In the genomic region with DNA sequence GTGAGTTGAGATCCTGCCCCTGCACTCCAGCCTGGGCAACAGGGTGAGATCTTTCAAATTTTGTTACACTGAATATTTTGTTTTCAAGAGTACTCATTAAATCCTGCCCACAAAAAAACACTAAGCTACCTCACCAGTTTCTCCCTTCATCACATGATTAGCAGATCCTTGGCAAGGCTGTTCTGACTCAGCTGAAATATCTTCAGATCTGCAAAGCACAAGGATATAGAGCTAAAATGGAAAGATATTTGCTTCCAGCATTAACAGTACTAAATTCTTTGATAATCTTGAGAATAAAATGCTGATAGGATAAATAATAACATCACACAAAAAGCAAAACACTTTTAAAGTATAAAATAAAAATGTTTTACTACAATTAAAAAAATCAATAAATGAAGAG, we compare ENCODE assay signal across 15 cellular contexts. TPM values are rescaled to one million over a fixed set of nuclear protein-coding genes. Genes with fewer than 3 reads are reported as not detected.
A peak's percentile ranks its signal among the peaks of the same experiment; 100 is the strongest.
DNase-seq lines count a peak whose midpoint lies in the region; ATAC-seq and TF ChIP-seq lines count a peak whose summit lies in the region.
"Had no signal": no experiment of that assay in that cellular context is flagged by ENCODE, and none has a peak within 500 bp of the region (broad histone marks: within the 10 kb centered on the region; RNA-seq: fewer than 3 reads in every experiment).

No MANE protein-coding gene starts in this region.

- H3K27me3 Mint-ChIP-seq in activated CD8-positive, alpha-beta T cell treated with anti-CD3 and anti-CD28 coated beads for 36 hours: no peaks in the 10 kb centered on the region
- H3K27me3 Mint-ChIP-seq in activated CD8-positive, alpha-beta T cell treated with anti-CD3 and anti-CD28 coated beads, Interleukin-2, amount 10 ng/mL, durations not matched to agents 7 days and 5 days (ENCODE audit: low read depth): no peaks in the 10 kb centered on the region

- H3K4me1 Mint-ChIP-seq in activated CD8-positive, alpha-beta T cell treated with anti-CD3 and anti-CD28 coated beads for 36 hours (ENCODE audit: low read depth): no peaks in the 10 kb centered on the region
- H3K4me1 Mint-ChIP-seq in activated CD8-positive, alpha-beta T cell treated with anti-CD3 and anti-CD28 coated beads, Interleukin-2, amount 10 ng/mL, durations not matched to agents 7 days and 5 days (ENCODE audit: low read depth): no peaks in the 10 kb centered on the region

- H3K27me3 ChIP-seq in adrenal gland (no peaks in the 10 kb centered on the region), tibial nerve (no peaks in the 10 kb centered on the region)
- H3K27me3 ChIP-seq: heart right ventricle had no signal

- no peak for TF ChIP-seq POLR2A in adrenal gland (IDR thresholded peaks at IDR 0.05)
- TF ChIP-seq POLR2A in tibial nerve (IDR thresholded peaks at IDR 0.05): no peak

- DNase-seq in activated CD8-positive, alpha-beta T cell treated with anti-CD3 and anti-CD28 coated beads for 36 hours: no peak
- no peak for DNase-seq in activated CD8-positive, alpha-beta T cell treated with anti-CD3 and anti-CD28 coated beads, Interleukin-2, amount 10 ng/mL, durations not matched to agents 7 days and 5 days
- DNase-seq in adrenal gland (peak in 4 of 7 donors; percentile 28 to 52 (median 45)), fibroblast of the conjunctiva (ENCODE audit: low read depth) (peak; percentile 10), stromal cell of bone marrow (ENCODE audit: low read depth) (peak; percentile 72), tibial nerve (ENCODE audit: low spot score in 2 of 2) (no peak), C1 segment of cervical spinal cord (lab: John Stamatoyannopoulos, UW) (no peak)
- DNase-seq in stimulated activated CD4-positive, alpha-beta T cell treated with anti-CD3 and anti-CD28 coated beads, Interleukin-2, amount 100 ng/mL, for 24 hours: no peak
- DNase-seq: activated CD4-positive, alpha-beta T cell treated with anti-CD3 and anti-CD28 coated beads for 4 hours; heart right ventricle; NCI-H1092; stimulated activated CD4-positive, alpha-beta T cell treated with anti-CD3 and anti-CD28 coated beads, Interleukin-4, amount 100 ng/mL, for 1 hour; substantia nigra had no signal

- no peaks in the 10 kb centered on the region for H3K9me3 Mint-ChIP-seq in activated CD8-positive, alpha-beta T cell treated with anti-CD3 and anti-CD28 coated beads for 36 hours
- no peaks in the 10 kb centered on the region for H3K9me3 Mint-ChIP-seq in activated CD8-positive, alpha-beta T cell treated with anti-CD3 and anti-CD28 coated beads, Interleukin-2, amount 10 ng/mL, durations not matched to agents 7 days and 5 days (ENCODE audit: insufficient read depth)
- H3K9me3 Mint-ChIP-seq: activated T-helper 2 cell treated with anti-CD3 and anti-CD28 coated beads, Interferon-gamma antibody, Interleukin-2, Interleukin-4, amounts not matched to agents 10 μg/mL and 5 μg/mL and 100 μg/mL, durations not matched to agents 14 hours and 24 hours and 36 hours had no signal

- peaks cover 0 to 11% of the 10 kb centered on the region in 2 donors for H3K4me1 ChIP-seq in adrenal gland (replicated peaks in 1 of 2)
- H3K4me1 ChIP-seq in tibial nerve: peaks cover 0 to 6% (median 0%) of the 10 kb centered on the region in 4 donors

- peak overlapping the region in 1 of 5 donors; percentile 70 for H3K27ac ChIP-seq in adrenal gland
- peak overlapping the region in 2 of 4 donors; percentile 47 to 54 for H3K27ac ChIP-seq in tibial nerve
- H3K27ac ChIP-seq: heart right ventricle had no signal

- H3K4me3 Mint-ChIP-seq in activated CD8-positive, alpha-beta T cell treated with anti-CD3 and anti-CD28 coated beads for 36 hours: no peak overlapping the region
- no peak overlapping the region for H3K4me3 Mint-ChIP-seq in activated CD8-positive, alpha-beta T cell treated with anti-CD3 and anti-CD28 coated beads, Interleukin-2, amount 10 ng/mL, durations not matched to agents 7 days and 5 days

- H3K4me3 ChIP-seq in adrenal gland: no peak overlapping the region
- H3K4me3 ChIP-seq in tibial nerve: no peak overlapping the region
- H3K4me3 ChIP-seq: heart right ventricle, lung had no signal

- H3K36me3 ChIP-seq in adrenal gland (replicated peaks in 1 of 2) (peaks cover 0 to 26% of the 10 kb centered on the region in 2 donors), tibial nerve (peaks cover 0 to 42% (median 0%) of the 10 kb centered on the region in 3 donors)

- peak; percentile 20 for ATAC-seq in activated CD8-positive, alpha-beta T cell treated with anti-CD3 and anti-CD28 coated beads for 36 hours
- no peak for ATAC-seq in activated CD8-positive, alpha-beta T cell treated with anti-CD3 and anti-CD28 coated beads, Interleukin-2, amount 10 ng/mL, durations not matched to agents 7 days and 5 days
- ATAC-seq: heart right ventricle had no signal

- POLR2A ChIA-PET in activated CD8-positive, alpha-beta T cell treated with anti-CD3 and anti-CD28 coated beads for 36 hours (lab: Charles Lee): interaction anchor here (0.6 to 1.2 kb wide), 3 partner anchors 29 to 332 kb away, joined by 3 to 6 read pairs (median 3); no protein-coding TSS in a partner anchor
- POLR2A ChIA-PET in activated CD8-positive, alpha-beta T cell treated with anti-CD3 and anti-CD28 coated beads, Interleukin-2, amount 10 ng/mL, durations not matched to agents 7 days and 5 days (lab: Charles Lee): interaction anchor here (0.7 to 1.4 kb wide), 2 partner anchors 29 to 295 kb away, joined by 3 to 7 read pairs; no protein-coding TSS in a partner anchor

- H3K9me3 ChIP-seq in adrenal gland (replicated peaks in 1 of 3) (no peaks in the 10 kb centered on the region), tibial nerve (no peaks in the 10 kb centered on the region)
- H3K9me3 ChIP-seq: heart right ventricle had no signal

- CTCF ChIA-PET in activated CD8-positive, alpha-beta T cell treated with anti-CD3 and anti-CD28 coated beads for 36 hours (lab: Charles Lee): interaction anchor here (0.9 to 3.6 kb wide), 3 partner anchors 10 to 118 kb away, joined by 3 to 14 read pairs (median 4); no protein-coding TSS in a partner anchor
- CTCF ChIA-PET in activated CD8-positive, alpha-beta T cell treated with anti-CD3 and anti-CD28 coated beads, Interleukin-2, amount 10 ng/mL, durations not matched to agents 7 days and 5 days (lab: Charles Lee): interaction anchor here (0.8 to 1.5 kb wide), 4 partner anchors 9 to 480 kb away, joined by 3 to 7 read pairs (median 4); no protein-coding TSS in a partner anchor

- intact Hi-C loops in activated CD8-positive, alpha-beta T cell treated with anti-CD3 and anti-CD28 coated beads for 36 hours (cut with micrococcal nuclease): no loop called here
- intact Hi-C loops in adrenal gland (cut with DNase I): no loop called here

- no peak for TF ChIP-seq EP300 in tibial nerve (IDR thresholded peaks at IDR 0.05)

- H3K36me3 Mint-ChIP-seq in activated CD8-positive, alpha-beta T cell treated with anti-CD3 and anti-CD28 coated beads for 36 hours (ENCODE audit: low read depth): peaks cover 27% of the 10 kb centered on the region
- peaks cover 53% of the 10 kb centered on the region for H3K36me3 Mint-ChIP-seq in activated CD8-positive, alpha-beta T cell treated with anti-CD3 and anti-CD28 coated beads, Interleukin-2, amount 10 ng/mL, durations not matched to agents 7 days and 5 days (ENCODE audit: low read depth)

- TF ChIP-seq CTCF in activated CD8-positive, alpha-beta T cell treated with anti-CD3 and anti-CD28 coated beads for 36 hours (IDR thresholded peaks at IDR 0.05): no peak
- no peak for TF ChIP-seq CTCF in adrenal gland (IDR thresholded peaks at IDR 0.05)
- TF ChIP-seq CTCF in tibial nerve (IDR thresholded peaks at IDR 0.05): no peak

- H3K27ac Mint-ChIP-seq in activated CD8-positive, alpha-beta T cell treated with anti-CD3 and anti-CD28 coated beads for 36 hours: peak overlapping the region; percentile 34
- no peak overlapping the region for H3K27ac Mint-ChIP-seq in activated CD8-positive, alpha-beta T cell treated with anti-CD3 and anti-CD28 coated beads, Interleukin-2, amount 10 ng/mL, durations not matched to agents 7 days and 5 days
- H3K27ac Mint-ChIP-seq: activated T-helper 2 cell treated with anti-CD3 and anti-CD28 coated beads, Interferon-gamma antibody, Interleukin-2, Interleukin-4, amounts not matched to agents 10 μg/mL and 5 μg/mL and 100 μg/mL, durations not matched to agents 14 hours and 24 hours and 36 hours had no signal

RNA-seq across cellular contexts. Expression of a gene that starts 28.3 kb away (rescaled TPM):
- 100 to 1,000 TPM; 229 to 234 TPM for total RNA-seq in activated CD8-positive, alpha-beta T cell treated with anti-CD3 and anti-CD28 coated beads for 36 hours
- 100 to 1,000 TPM; 144 to 145 TPM for total RNA-seq in activated CD8-positive, alpha-beta T cell treated with anti-CD3 and anti-CD28 coated beads, Interleukin-2, amount 10 ng/mL, durations not matched to agents 7 days and 5 days
- total RNA-seq in adrenal gland (10 to 100 TPM in 4 of 8 donors, 1 to 10 TPM in 4; 3.6 to 11.8 (median 9.4) TPM), tibial nerve (10 to 100 TPM; 14.1 to 17.8 (median 15.7) TPM)
- polyA plus RNA-seq in adrenal gland: 10 to 100 TPM in 1 of 3 donors, 1 to 10 TPM in 2; 3.4 to 11.5 (median 3.7) TPM

Comparison
In these comparisons a context has a peak if more than half of its experiments do, and no peak if none do; other contexts are left out.
1. DNase-seq: peak in adrenal gland (4 of 7), fibroblast of the conjunctiva (single experiment) and stromal cell of bone marrow (single experiment); none in activated CD8-positive, alpha-beta T cell treated with anti-CD3 and anti-CD28 coated beads for 36 hours (single experiment), activated CD8-positive, alpha-beta T cell treated with anti-CD3 and anti-CD28 coated beads, Interleukin-2, amount 10 ng/mL, durations not matched to agents 7 days and 5 days (single experiment), tibial nerve (0 of 2), C1 segment of cervical spinal cord (0 of 14) and stimulated activated CD4-positive, alpha-beta T cell treated with anti-CD3 and anti-CD28 coated beads, Interleukin-2, amount 100 ng/mL, for 24 hours (0 of 2).
2. RNA of a gene that starts 28.3 kb away (total RNA-seq): 229 to 234 TPM in activated CD8-positive, alpha-beta T cell treated with anti-CD3 and anti-CD28 coated beads for 36 hours and 144 to 145 TPM in activated CD8-positive, alpha-beta T cell treated with anti-CD3 and anti-CD28 coated beads, Interleukin-2, amount 10 ng/mL, durations not matched to agents 7 days and 5 days; 14.1 to 17.8 TPM in tibial nerve and 3.6 to 11.8 TPM in adrenal gland; every median in the first group is over 4 times any median in the second.